Comparison of ENCODE assay signal across 1 cellular context in the genomic region with DNA sequence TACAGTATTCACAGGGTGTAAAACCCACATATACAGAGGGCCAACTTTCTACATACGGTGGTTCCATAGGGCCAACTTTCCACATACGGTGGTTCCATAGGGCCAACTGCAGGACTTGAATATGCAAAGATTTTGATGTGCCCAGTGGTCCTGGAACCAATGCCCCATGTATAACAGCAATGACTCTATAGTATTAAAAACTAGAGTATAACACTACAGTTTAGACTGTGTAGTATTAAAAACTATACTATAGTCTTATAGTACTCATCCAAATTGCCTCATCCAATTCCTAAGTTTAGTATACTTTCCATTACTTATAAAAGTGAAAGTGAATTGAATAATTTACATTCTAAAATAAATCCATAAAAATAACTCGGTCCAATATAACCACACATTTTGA.
TF ChIP-seq lines count a peak whose summit lies in the region.

No MANE protein-coding gene starts in this region.

TF ChIP-seq in GM12878, 131 proteins besides CTCF, POLR2A, EP300 and RAD21:
- TF ChIP-seq, protein P1, sequence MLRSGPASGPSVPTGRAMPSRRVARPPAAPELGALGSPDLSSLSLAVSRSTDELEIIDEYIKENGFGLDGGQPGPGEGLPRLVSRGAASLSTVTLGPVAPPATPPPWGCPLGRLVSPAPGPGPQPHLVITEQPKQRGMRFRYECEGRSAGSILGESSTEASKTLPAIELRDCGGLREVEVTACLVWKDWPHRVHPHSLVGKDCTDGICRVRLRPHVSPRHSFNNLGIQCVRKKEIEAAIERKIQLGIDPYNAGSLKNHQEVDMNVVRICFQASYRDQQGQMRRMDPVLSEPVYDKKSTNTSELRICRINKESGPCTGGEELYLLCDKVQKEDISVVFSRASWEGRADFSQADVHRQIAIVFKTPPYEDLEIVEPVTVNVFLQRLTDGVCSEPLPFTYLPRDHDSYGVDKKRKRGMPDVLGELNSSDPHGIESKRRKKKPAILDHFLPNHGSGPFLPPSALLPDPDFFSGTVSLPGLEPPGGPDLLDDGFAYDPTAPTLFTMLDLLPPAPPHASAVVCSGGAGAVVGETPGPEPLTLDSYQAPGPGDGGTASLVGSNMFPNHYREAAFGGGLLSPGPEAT (IDR thresholded peaks at IDR 0.05; ENCODE audit: low read depth), result no peak
- no peak for TF ChIP-seq JUND (IDR thresholded peaks at IDR 0.05; ENCODE audit: low read depth, low read length)
